27 cellular contexts compared by ENCODE assay signal in the genomic region with DNA sequence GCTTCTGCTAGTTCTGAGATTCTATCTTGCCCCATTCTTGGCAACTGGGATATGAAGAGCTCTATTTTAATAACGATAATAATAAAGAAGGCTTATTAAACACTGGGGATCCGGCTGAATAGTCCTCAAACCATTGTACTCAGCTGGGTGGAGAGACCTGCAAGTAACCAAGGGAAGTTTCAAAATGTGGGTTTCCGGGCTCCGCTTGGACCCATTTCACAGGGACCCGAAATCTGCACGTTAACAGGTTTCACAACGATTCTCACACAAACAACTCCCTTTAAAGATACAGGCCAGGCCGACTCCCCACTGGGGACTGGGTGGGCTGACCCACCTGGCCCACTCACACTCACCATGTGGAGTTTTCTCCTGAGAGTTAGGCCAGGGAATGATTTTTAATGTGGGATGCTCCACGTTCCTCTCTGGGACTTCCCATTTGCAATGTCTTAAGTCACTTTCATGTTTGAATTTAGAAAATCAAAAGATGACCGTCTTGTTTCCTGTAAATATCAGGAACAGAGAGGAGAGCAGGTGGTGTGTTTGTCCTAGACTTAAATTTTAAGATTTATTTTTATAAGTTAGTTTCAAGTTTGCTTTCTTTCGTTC.
"Had no signal": no experiment of that assay in that cellular context is flagged by ENCODE, and none has a peak within 500 bp of the region (broad histone marks: within the 10 kb centered on the region; RNA-seq: fewer than 3 reads in every experiment).

No MANE protein-coding gene starts in this region.

- H3K4me1 ChIP-seq: SJCRH30 had no signal

- H3K27ac ChIP-seq: RWPE1, SJCRH30, VCaP had no signal

- DNase-seq: activated CD4-positive, alpha-beta memory T cell treated with anti-CD3 and anti-CD28 coated beads for 36 hours; activated CD4-positive, alpha-beta T cell treated with anti-CD3 and anti-CD28 coated beads, Interleukin-2, amount 10 ng/mL, durations not matched to agents 7 days and 5 days; activated CD4-positive, CD25-positive, alpha-beta regulatory T cell; activated CD8-positive, alpha-beta memory T cell treated with anti-CD3 and anti-CD28 coated beads for 24 hours; activated naive CD4-positive, alpha-beta T cell; activated T-cell treated with anti-CD3 and anti-CD28 coated beads, Interleukin-2, amount 50 U/mL, for 72 hours; amniotic stem cell; body of pancreas; Karpas-422; NCI-H1048; NCI-H146; NCI-H1930; NCI-H2171; NCI-H226; NCI-H510A; NCI-H526 treated with DMSO at 0.1 percent for 48 hours; NCI-H82; NK-92 treated with Interleukin-12 subunit alpha and Interleukin-12 subunit beta, amount 100 ng/mL, for 24 hours; OCI-M1; Right ventricle myocardium superior; SJCRH30; SK-N-SH; T-helper 1 cell had no signal

- H3K4me3 ChIP-seq: ascending aorta, body of pancreas, SJCRH30 had no signal

- H3K9me3 ChIP-seq: ascending aorta, body of pancreas, SJCRH30, SK-N-SH had no signal

- ATAC-seq: activated T-cell treated with anti-CD3 and anti-CD28 coated beads, Interleukin-2, amount 50 U/mL, for 72 hours; Panc1 had no signal

- H3K36me3 ChIP-seq: ascending aorta, SJCRH30 had no signal

- H3K27me3 ChIP-seq: ascending aorta, body of pancreas, SJCRH30 had no signal
